ENCODE assay signal across 8 cellular contexts in the genomic region with DNA sequence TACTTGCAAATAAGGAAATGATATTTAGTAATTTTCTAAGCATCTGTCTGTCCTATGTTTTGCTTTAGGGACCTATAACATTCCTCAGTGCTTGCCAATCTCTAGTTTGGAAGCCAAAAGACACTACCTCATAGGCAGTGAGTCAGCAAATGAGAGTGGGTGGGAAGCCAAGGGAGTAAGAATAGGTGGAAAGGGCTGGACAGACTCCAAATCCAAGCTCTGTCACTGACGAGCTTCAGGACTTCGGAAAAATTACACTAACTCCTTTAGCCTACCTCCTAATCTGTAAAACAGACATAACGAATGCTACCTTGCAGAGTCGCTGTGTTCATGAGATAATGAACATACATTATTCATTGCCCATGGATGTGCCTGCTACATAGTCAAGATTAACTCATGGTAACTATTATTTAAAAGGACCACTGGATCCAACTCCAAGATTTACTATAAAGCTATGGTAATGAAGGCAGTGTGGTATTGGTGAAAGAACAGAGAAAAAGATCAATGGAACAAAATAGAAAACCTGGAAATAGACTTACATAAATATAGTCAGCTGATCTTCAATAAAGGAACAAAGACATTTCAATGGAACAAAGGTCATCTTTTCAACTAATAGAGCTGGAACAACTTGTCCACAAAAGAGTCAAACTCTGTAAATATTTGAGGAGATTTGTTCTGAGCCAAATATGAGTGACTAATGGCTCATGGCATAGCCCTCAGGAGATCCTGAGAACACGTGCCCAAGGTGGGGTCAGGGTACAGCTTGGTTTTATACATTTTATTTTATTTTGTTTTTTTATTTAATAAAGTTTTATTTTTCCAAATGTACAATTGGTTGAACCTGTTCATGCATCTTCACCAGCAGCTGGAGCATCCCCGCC.
DNase-seq lines count a peak whose midpoint lies in the region; ATAC-seq lines count a peak whose summit lies in the region.

No MANE protein-coding gene starts in this region.

- H3K4me1 ChIP-seq in SJCRH30, result peaks cover 18% of the 10 kb centered on the region

- H3K4me3 ChIP-seq in SJCRH30 (no peak overlapping the region), skeletal muscle cell (ENCODE audit: low read depth, low read length) (no peak overlapping the region)

- peaks cover 29 to 55% (median 30%) of the 10 kb centered on the region in 5 donors for H3K27me3 Mint-ChIP-seq in naive thymus-derived CD8-positive, alpha-beta T cell

- H3K9me3 ChIP-seq in SJCRH30 (replicated peaks), result 0 out of 2 replicates have a peak, but pooled peaks cover 2% of the 10 kb centered on the region

- H3K27ac ChIP-seq in SJCRH30, result no peak overlapping the region

- peaks cover 0 to 5% (median 0%) of the 10 kb centered on the region in 3 donors for H3K36me3 Mint-ChIP-seq in naive thymus-derived CD8-positive, alpha-beta T cell

- no peaks in the 10 kb centered on the region for H3K36me3 ChIP-seq in SJCRH30

- no peak overlapping the region for H3K4me3 Mint-ChIP-seq in naive thymus-derived CD8-positive, alpha-beta T cell

- peaks cover 0 to 4% (median 0%) of the 10 kb centered on the region in 9 donors for H3K9me3 Mint-ChIP-seq in naive thymus-derived CD8-positive, alpha-beta T cell

- peaks cover 20 to 34% (median 28%) of the 10 kb centered on the region in 4 donors for H3K4me1 Mint-ChIP-seq in naive thymus-derived CD8-positive, alpha-beta T cell

- DNase-seq in H4 (ENCODE audit: low spot score) (peak; percentile 97), SJCRH30 (peak; percentile 15 to 23), head of caudate nucleus (peak in 26 of 42 donors; percentile 27 to 87 (median 54)), skeletal muscle cell (ENCODE audit: low read depth) (peak; percentile 99), SW 1271 (lab: John Stamatoyannopoulos, UW) (no peak)
- no peak for DNase-seq in naive thymus-derived CD8-positive, alpha-beta T cell
- DNase-seq in stimulated activated naive CD4-positive, alpha-beta T cell (lab: John Stamatoyannopoulos, UW), result no peak

- ATAC-seq in naive thymus-derived CD8-positive, alpha-beta T cell, result no peak
- ATAC-seq in GM21576 (IDR thresholded peaks at IDR 0.05; ENCODE audit: unreplicated experiment), result no peak

- POLR2A ChIA-PET in naive thymus-derived CD8-positive, alpha-beta T cell (lab: Charles Lee), result interaction anchor here (0.6 kb wide), 1 partner anchor 144 kb away, joined by 4 read pairs; no protein-coding TSS in a partner anchor

- H3K27me3 ChIP-seq in SJCRH30, result no peaks in the 10 kb centered on the region

- no peak overlapping the region for H3K27ac Mint-ChIP-seq in naive thymus-derived CD8-positive, alpha-beta T cell

- intact Hi-C loops in head of caudate nucleus (cut with DNase I), result no loop called here

Comparison
In these comparisons a context has a peak if more than half of its experiments do, and no peak if none do; other contexts are left out.
1. DNase-seq: peak in H4 (single experiment), SJCRH30 (2 of 2), head of caudate nucleus (26 of 42) and skeletal muscle cell (single experiment); none in naive thymus-derived CD8-positive, alpha-beta T cell (0 of 10), SW 1271 (0 of 2) and stimulated activated naive CD4-positive, alpha-beta T cell (0 of 6).